1 cellular context compared by ENCODE assay signal in the genomic region with DNA sequence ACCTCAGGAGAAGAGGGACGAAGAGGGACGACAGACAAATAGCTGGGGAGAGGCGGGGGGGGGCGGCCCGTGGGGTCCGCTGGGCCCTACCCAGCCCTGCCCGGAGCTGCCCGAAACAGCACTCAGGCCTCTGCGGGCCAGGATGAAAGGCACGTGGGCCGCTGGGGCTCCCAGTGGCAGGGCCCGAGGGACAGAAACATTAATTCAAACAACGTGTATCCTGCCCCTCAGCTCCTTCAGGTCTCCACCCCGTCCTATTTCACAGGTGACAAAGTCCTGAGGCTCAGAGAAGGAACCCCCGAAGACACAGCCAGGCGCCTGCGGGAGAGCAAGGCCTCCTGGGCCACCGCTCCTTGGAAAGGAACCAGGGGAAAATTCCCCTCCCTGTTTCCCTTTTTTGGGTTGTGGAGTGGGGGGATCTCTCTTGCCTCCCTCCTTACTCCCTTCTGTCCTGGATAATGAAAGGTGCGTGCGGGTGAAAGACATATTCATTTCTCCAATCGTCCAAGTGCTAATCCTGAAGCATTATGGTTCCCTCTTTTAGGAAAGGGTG.
TF ChIP-seq lines count a peak whose summit lies in the region.

No MANE protein-coding gene starts in this region.

TF ChIP-seq in HepG2, 621 proteins besides CTCF, POLR2A, EP300 and RAD21 (continued from another document):
- TF ChIP-seq SALL1 (CRISPR knock-in tag; IDR thresholded peaks at IDR 0.05) (peak; percentile 29; the same call in 1 of the 2 replicates), ZNF124 (CRISPR knock-in tag; IDR thresholded peaks at IDR 0.05) (no peak), NR2F1 (CRISPR knock-in tag; IDR thresholded peaks at IDR 0.05) (no peak)
TF ChIP-seq in HepG2: peak in this region for 7.
